Comparison of ENCODE assay signal across 9 cellular contexts in the genomic region with DNA sequence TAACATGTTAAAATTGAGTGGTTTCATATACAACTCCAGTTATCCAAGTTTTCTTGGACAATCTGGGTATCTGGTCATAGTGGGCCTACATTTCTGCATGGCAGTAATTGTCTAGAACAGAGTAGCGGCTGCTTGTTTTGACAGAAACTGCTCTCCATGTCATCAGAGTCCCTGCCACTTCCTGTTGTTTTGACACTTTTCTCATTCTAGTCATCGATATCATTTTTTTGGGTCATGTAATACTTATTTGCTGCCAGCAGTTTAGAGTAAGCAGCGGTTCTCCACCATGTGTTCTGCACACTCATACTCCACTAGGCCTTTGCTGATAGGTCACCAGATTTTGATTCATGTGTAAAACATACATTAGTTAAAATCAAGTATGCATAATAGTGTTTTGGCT.
DNase-seq lines count a peak whose midpoint lies in the region; ATAC-seq and TF ChIP-seq lines count a peak whose summit lies in the region.
"Had no signal": no experiment of that assay in that cellular context is flagged by ENCODE, and none has a peak within 500 bp of the region (broad histone marks: within the 10 kb centered on the region; RNA-seq: fewer than 3 reads in every experiment).

No MANE protein-coding gene starts in this region.

- peak overlapping the region; percentile 63 for H3K4me3 ChIP-seq in CD4-positive, CD25-positive, alpha-beta regulatory T cell (ENCODE audit: low read depth, low read length)
- H3K4me3 ChIP-seq in Jurkat, Clone E6-1 (ENCODE audit: low read length) = no peak overlapping the region
- no peak overlapping the region for H3K4me3 ChIP-seq in brain microvascular endothelial cell (ENCODE audit: low read depth, low read length)
- H3K4me3 ChIP-seq in gastroesophageal sphincter = no peak overlapping the region

- peak overlapping the region; percentile 96 for H3K27ac ChIP-seq in CD4-positive, CD25-positive, alpha-beta regulatory T cell (ENCODE audit: insufficient read depth, low read length, poor library complexity, severe bottlenecking)
- H3K27ac ChIP-seq in brain microvascular endothelial cell (no peak overlapping the region), gastroesophageal sphincter (no peak overlapping the region)

- peaks cover 23 to 77% (median 49%) of the 10 kb centered on the region in 4 donors for H3K4me1 Mint-ChIP-seq in CD4-positive, CD25-positive, alpha-beta regulatory T cell

- peak overlapping the region; percentile 54 to 66 (median 62) for H3K4me3 Mint-ChIP-seq in CD4-positive, CD25-positive, alpha-beta regulatory T cell

- H3K4me1 ChIP-seq in CD4-positive, CD25-positive, alpha-beta regulatory T cell (ENCODE audit: control insufficient read depth, insufficient read depth, low read length, poor library complexity, severe bottlenecking) = peaks cover 87% of the 10 kb centered on the region
- peaks cover 0 to 36% (median 5%) of the 10 kb centered on the region in 3 donors for H3K4me1 ChIP-seq in gastroesophageal sphincter

- H3K36me3 ChIP-seq in CD4-positive, CD25-positive, alpha-beta regulatory T cell (ENCODE audit: control insufficient read depth, insufficient read depth, low read length) = no peaks in the 10 kb centered on the region
- H3K36me3 ChIP-seq in brain microvascular endothelial cell (replicated peaks) (no peaks in the 10 kb centered on the region), gastroesophageal sphincter (no peaks in the 10 kb centered on the region)

- peaks cover 0 to 7% (median 0%) of the 10 kb centered on the region in 7 donors for H3K9me3 Mint-ChIP-seq in CD4-positive, CD25-positive, alpha-beta regulatory T cell

- no peak for TF ChIP-seq CTCF in brain microvascular endothelial cell (IDR thresholded peaks at IDR 0.05; ENCODE audit: low read depth, low read length, missing control alignments)
- no peak for TF ChIP-seq CTCF in gastroesophageal sphincter (IDR thresholded peaks at IDR 0.05)

- peak; percentile 50 to 95 (median 89) for DNase-seq in CD4-positive, CD25-positive, alpha-beta regulatory T cell
- peak; percentile 53 for DNase-seq in Jurkat, Clone E6-1 (ENCODE audit: low read depth, low spot score)
- DNase-seq in brain microvascular endothelial cell (peak; percentile 4), HEK293T (ENCODE audit: extremely low spot score) (no peak), NCI-H2196 (lab: John Stamatoyannopoulos, UW; ENCODE audit: unreplicated experiment) (no peak), NCI-H510A treated with DMSO at 0.1 percent for 48 hours (lab: John Stamatoyannopoulos, UW) (no peak)
- DNase-seq: NCI-H774 had no signal

- H3K27me3 Mint-ChIP-seq in CD4-positive, CD25-positive, alpha-beta regulatory T cell = no peaks in the 10 kb centered on the region

- H3K27me3 ChIP-seq in CD4-positive, CD25-positive, alpha-beta regulatory T cell (ENCODE audit: control insufficient read depth, insufficient read depth, low read length) = no peaks in the 10 kb centered on the region
- no peaks in the 10 kb centered on the region for H3K27me3 ChIP-seq in brain microvascular endothelial cell (replicated peaks)
- no peaks in the 10 kb centered on the region for H3K27me3 ChIP-seq in gastroesophageal sphincter

- TF ChIP-seq EP300 in gastroesophageal sphincter (IDR thresholded peaks at IDR 0.05) = no peak

- WGBS in gastroesophageal sphincter (ENCODE audit: low coverage in 1 of 2), 2 donors = 80 to 95% methylated on average over 2 to 3 of the region's 3 CpGs

- H3K9me3 ChIP-seq in CD4-positive, CD25-positive, alpha-beta regulatory T cell (ENCODE audit: control insufficient read depth in 2 of 2, low read length in 2 of 2) = no peaks in the 10 kb centered on the region
- H3K9me3 ChIP-seq in gastroesophageal sphincter = no peaks in the 10 kb centered on the region

- H3K36me3 Mint-ChIP-seq in CD4-positive, CD25-positive, alpha-beta regulatory T cell = peaks cover 14% of the 10 kb centered on the region

- no peak for TF ChIP-seq POLR2A in gastroesophageal sphincter (IDR thresholded peaks at IDR 0.05)

- CTCF ChIA-PET in HEK293T (lab: Yijun Ruan, JAX) = no interaction called here

- peak overlapping the region in 2 of 3 donors; percentile 100 for H3K27ac Mint-ChIP-seq in CD4-positive, CD25-positive, alpha-beta regulatory T cell

- in situ Hi-C loops in brain microvascular endothelial cell (cut with HindIII; ENCODE audit: low pct_ligation_motif_present, low sequenced_read_pairs) = no loop called here

- POLR2A ChIA-PET in HEK293T (lab: Yijun Ruan, JAX) = no interaction called here

- ATAC-seq in CD4-positive, CD25-positive, alpha-beta regulatory T cell (ENCODE audit: low read depth in 2 of 2) = peak; percentile 86 to 89
- ATAC-seq in GM19438 (IDR thresholded peaks at IDR 0.05; ENCODE audit: low read depth, unreplicated experiment) = peak; percentile 54
- ATAC-seq in gastroesophageal sphincter = no peak

TF ChIP-seq in HEK293T, 16 proteins besides CTCF, POLR2A, EP300 and RAD21:
- no peak for TF ChIP-seq SUZ12 (IDR thresholded peaks at IDR 0.05)
- no peak for TF ChIP-seq FOXK2 (IDR thresholded peaks at IDR 0.05)
- no peak for TF ChIP-seq BHLHE40 (IDR thresholded peaks at IDR 0.05; ENCODE audit: borderline replicate concordance)
TF ChIP-seq in HEK293T: peak in this region for 0.

Comparison
In these comparisons a context has a peak if more than half of its experiments do, and no peak if none do; other contexts are left out.
1. DNase-seq: peak in CD4-positive, CD25-positive, alpha-beta regulatory T cell (3 of 3), Jurkat, Clone E6-1 (single experiment) and brain microvascular endothelial cell (single experiment); none in HEK293T (single experiment), NCI-H2196 (single experiment) and NCI-H510A treated with DMSO at 0.1 percent for 48 hours (single experiment).